26 cellular contexts compared by ENCODE assay signal in the genomic region with DNA sequence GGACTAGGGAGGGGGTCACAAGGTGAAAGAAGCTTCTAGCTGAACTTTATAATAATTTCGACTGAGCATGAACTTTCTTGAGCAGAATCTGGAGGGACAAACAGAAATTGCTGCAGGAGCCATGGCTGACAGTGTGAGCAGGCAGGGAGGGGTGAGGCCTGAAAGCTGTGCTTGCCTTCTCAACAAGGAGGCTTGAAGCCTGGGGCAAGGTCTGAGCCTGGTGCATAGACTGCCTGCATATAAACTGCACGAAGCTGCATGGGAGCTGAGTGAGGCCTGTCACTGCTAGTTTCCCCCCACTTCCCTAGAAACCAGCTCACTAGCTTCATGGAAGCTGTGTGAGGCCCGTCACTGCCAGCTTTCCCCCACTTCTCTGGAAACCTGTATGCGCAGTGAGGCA.
"Had no signal": no experiment of that assay in that cellular context is flagged by ENCODE, and none has a peak within 500 bp of the region (broad histone marks: within the 10 kb centered on the region; RNA-seq: fewer than 3 reads in every experiment).

No MANE protein-coding gene starts in this region.

- DNase-seq: effector CD8-positive, alpha-beta T cell; heart left ventricle; hypothalamus; kidney; left cardiac atrium; left ventricle myocardium inferior; lower lobe of right lung; mesenchymal stem cell; naive thymus-derived CD4-positive, alpha-beta T cell; occipital lobe; pancreas; retina; spleen; stimulated activated CD4-positive, alpha-beta T cell treated with anti-CD3 and anti-CD28 coated beads, Interleukin-15, amount 100 ng/mL, for 24 hours; stimulated activated CD4-positive, alpha-beta T cell treated with anti-CD3 and anti-CD28 coated beads, Interleukin-1b, Interleukin-23, amount 100 ng/mL, for 48 hours; stimulated activated CD4-positive, alpha-beta T cell treated with anti-CD3 and anti-CD28 coated beads, Interleukin-4, amount 100 ng/mL, for 24 hours; tibial artery; upper lobe of right lung had no signal

- H3K27me3 ChIP-seq: heart left ventricle, pancreas, spleen, tibial artery, upper lobe of right lung, vagina had no signal

- H3K27me3 Mint-ChIP-seq: stimulated activated memory B cell treated with anti-CD40 and anti-IgM and Interleukin-4, amounts not matched to agents 10 μg/mL and 1 μg/mL and 100 μg/mL, for 72 hours had no signal

- H3K36me3 Mint-ChIP-seq: stimulated activated memory B cell treated with anti-CD40 and anti-IgM and Interleukin-4, amounts not matched to agents 10 μg/mL and 1 μg/mL and 100 μg/mL, for 72 hours had no signal

- H3K27ac Mint-ChIP-seq: naive thymus-derived CD4-positive, alpha-beta T cell; stimulated activated memory B cell treated with anti-CD40 and anti-IgM and Interleukin-4, amounts not matched to agents 10 μg/mL and 1 μg/mL and 100 μg/mL, for 72 hours; stimulated activated naive CD8-positive, alpha-beta T cell treated with anti-CD3 and anti-CD28 coated beads, Interleukin-15, Interleukin-2, amounts not matched to agents 100 ng/mL and 50 ng/mL, for 24 hours had no signal

- ATAC-seq: esophagus mucosa; heart left ventricle; left cardiac atrium; lower lobe of right lung; naive thymus-derived CD4-positive, alpha-beta T cell; pancreas; sciatic nerve; stimulated activated memory B cell treated with anti-CD40 and anti-IgM and Interleukin-4, amounts not matched to agents 10 μg/mL and 1 μg/mL and 100 μg/mL, for 72 hours; upper lobe of right lung had no signal

- H3K4me1 ChIP-seq: heart left ventricle, left ventricle myocardium inferior, lower lobe of right lung, pancreas, prostate gland, spleen, tibial artery, upper lobe of right lung, vagina had no signal

- H3K27ac ChIP-seq: coronary artery, heart left ventricle, left ventricle myocardium inferior, lower lobe of right lung, pancreas, prostate gland, spleen, tibial artery, upper lobe of right lung, vagina had no signal

- H3K36me3 ChIP-seq: heart left ventricle, left ventricle myocardium inferior, lower lobe of right lung, pancreas, prostate gland, spleen, tibial artery, upper lobe of right lung, vagina had no signal

- H3K4me3 Mint-ChIP-seq: naive thymus-derived CD4-positive, alpha-beta T cell; neural crest cell; stimulated activated memory B cell treated with anti-CD40 and anti-IgM and Interleukin-4, amounts not matched to agents 10 μg/mL and 1 μg/mL and 100 μg/mL, for 72 hours; stimulated activated naive CD8-positive, alpha-beta T cell treated with anti-CD3 and anti-CD28 coated beads, Interleukin-15, Interleukin-2, amounts not matched to agents 100 ng/mL and 50 ng/mL, for 24 hours had no signal

- H3K9me3 ChIP-seq: lower lobe of right lung, pancreas, prostate gland, upper lobe of right lung, vagina had no signal

- H3K4me3 ChIP-seq: coronary artery, heart left ventricle, left ventricle myocardium inferior, lower lobe of right lung, pancreas, prostate gland, spleen, tibial artery, upper lobe of right lung, vagina had no signal

- H3K4me1 Mint-ChIP-seq: naive thymus-derived CD4-positive, alpha-beta T cell; stimulated activated memory B cell treated with anti-CD40 and anti-IgM and Interleukin-4, amounts not matched to agents 10 μg/mL and 1 μg/mL and 100 μg/mL, for 72 hours had no signal
